In genomic region chr3:39809995-39810595, GRCh38 we compare ENCODE assay signal across 8 cellular contexts. TPM values are rescaled to one million over a fixed set of nuclear protein-coding genes. Genes with fewer than 3 reads are reported as not detected.
DNase-seq lines count a peak whose midpoint lies in the region; ATAC-seq and TF ChIP-seq lines count a peak whose summit lies in the region.

No MANE protein-coding gene starts in this region.

- H3K4me1 ChIP-seq in A673 (ENCODE audit: insufficient read depth, low read length, poor library complexity, severe bottlenecking) (no peaks in the 10 kb centered on the region), iPS-18a (ENCODE audit: control insufficient read depth, low read depth, low read length) (peaks cover 5% of the 10 kb centered on the region), smooth muscle cell (ENCODE audit: low read depth) (peaks cover 9% of the 10 kb centered on the region)

- no peaks in the 10 kb centered on the region for H4K20me1 ChIP-seq in smooth muscle cell (ENCODE audit: low read depth)

- H3K27me3 Mint-ChIP-seq in activated T-helper 1 cell treated with anti-CD3 and anti-CD28 coated beads, Interleukin-12 subunit alpha, Interleukin-12 subunit beta, Interleukin-2, Interleukin-4 antibody, amounts not matched to agents 30 ng/mL and 10 ng/mL and 1 ng/mL, durations not matched to agents 14 hours and 24 hours and 36 hours (ENCODE audit: insufficient read depth) = peaks cover 58% of the 10 kb centered on the region

- H3K27me3 ChIP-seq in A673 (replicated peaks; ENCODE audit: insufficient read depth, low read depth, low read length, poor library complexity) (peaks cover 45% of the 10 kb centered on the region), iPS-18a (ENCODE audit: control insufficient read depth, insufficient read depth, low read length) (peaks cover 60% of the 10 kb centered on the region), smooth muscle cell (ENCODE audit: low read depth) (peaks cover 98% of the 10 kb centered on the region)

- H3K27ac ChIP-seq in A673 (ENCODE audit: low read depth, low read length, poor library complexity, severe bottlenecking) (no peak overlapping the region), iPS-18a (ENCODE audit: low read length) (no peak overlapping the region), smooth muscle cell (ENCODE audit: low read depth) (no peak overlapping the region)

- no peaks in the 10 kb centered on the region for H3K9me3 Mint-ChIP-seq in activated T-helper 1 cell treated with anti-CD3 and anti-CD28 coated beads, Interleukin-12 subunit alpha, Interleukin-12 subunit beta, Interleukin-2, Interleukin-4 antibody, amounts not matched to agents 30 ng/mL and 10 ng/mL and 1 ng/mL, durations not matched to agents 14 hours and 24 hours and 36 hours

- H3K4me3 Mint-ChIP-seq in activated T-helper 1 cell treated with anti-CD3 and anti-CD28 coated beads, Interleukin-12 subunit alpha, Interleukin-12 subunit beta, Interleukin-2, Interleukin-4 antibody, amounts not matched to agents 30 ng/mL and 10 ng/mL and 1 ng/mL, durations not matched to agents 14 hours and 24 hours and 36 hours = peak overlapping the region; percentile 57

- H3K4me3 ChIP-seq in A673 (ENCODE audit: low read depth, low read length, poor library complexity, severe bottlenecking) (peak overlapping the region; percentile 28), iPS-18a (ENCODE audit: low read length) (peak overlapping the region; percentile 57), smooth muscle cell (peak overlapping the region; percentile 47)

- intact Hi-C loops in A673 (cut with micrococcal nuclease; ENCODE audit: unreplicated experiment) = loop anchor here (5.0 kb wide), 1 partner anchor 182 kb away; no protein-coding TSS in a partner anchor
- intact Hi-C loops in activated T-helper 1 cell treated with anti-CD3 and anti-CD28 coated beads, Interleukin-12 subunit alpha, Interleukin-12 subunit beta, Interleukin-2, Interleukin-4 antibody, amounts not matched to agents 30 ng/mL and 10 ng/mL and 1 ng/mL, durations not matched to agents 14 hours and 24 hours and 36 hours (cut with micrococcal nuclease) = no loop called here

- no peaks in the 10 kb centered on the region for H3F3A ChIP-seq in smooth muscle cell (ENCODE audit: low read depth)

- H3K36me3 ChIP-seq in A673 (ENCODE audit: insufficient read depth, low read length, poor library complexity, severe bottlenecking) = no peaks in the 10 kb centered on the region
- no peaks in the 10 kb centered on the region for H3K36me3 ChIP-seq in iPS-18a (ENCODE audit: control insufficient read depth, low read depth, low read length)
- H3K36me3 ChIP-seq in smooth muscle cell (ENCODE audit: low read depth) = no peaks in the 10 kb centered on the region

- H3K9me3 ChIP-seq in A673 (ENCODE audit: low read depth, low read length, poor library complexity, severe bottlenecking) (no peaks in the 10 kb centered on the region), iPS-18a (ENCODE audit: control insufficient read depth, low read depth, low read length) (no peaks in the 10 kb centered on the region), smooth muscle cell (replicated peaks; ENCODE audit: low read depth) (no peaks in the 10 kb centered on the region)

- no peaks in the 10 kb centered on the region for H3K36me3 Mint-ChIP-seq in activated T-helper 1 cell treated with anti-CD3 and anti-CD28 coated beads, Interleukin-12 subunit alpha, Interleukin-12 subunit beta, Interleukin-2, Interleukin-4 antibody, amounts not matched to agents 30 ng/mL and 10 ng/mL and 1 ng/mL, durations not matched to agents 14 hours and 24 hours and 36 hours (ENCODE audit: low read depth)

- DNase-seq in A673 (ENCODE audit: low spot score) (no peak), smooth muscle cell (lab: John Stamatoyannopoulos, UW; ENCODE audit: unreplicated experiment) (no peak), NCI-H1105 (lab: John Stamatoyannopoulos, UW) (no peak), SKM-1 (lab: John Stamatoyannopoulos, UW; ENCODE audit: unreplicated experiment) (no peak)
- DNase-seq in activated T-helper 1 cell treated with anti-CD3 and anti-CD28 coated beads, Interleukin-12 subunit alpha, Interleukin-12 subunit beta, Interleukin-2, Interleukin-4 antibody, amounts not matched to agents 30 ng/mL and 10 ng/mL and 1 ng/mL, durations not matched to agents 14 hours and 24 hours and 36 hours (ENCODE audit: low spot score) = no peak

- H2AFZ ChIP-seq in smooth muscle cell (ENCODE audit: low read depth) = no peak overlapping the region

- H3K9ac ChIP-seq in iPS-18a (ENCODE audit: low read length) = peak overlapping the region; percentile 1
- no peak overlapping the region for H3K9ac ChIP-seq in smooth muscle cell (ENCODE audit: low read depth)

- peak overlapping the region; percentile 88 for H3K4me2 ChIP-seq in smooth muscle cell

- H3K27ac Mint-ChIP-seq in activated T-helper 1 cell treated with anti-CD3 and anti-CD28 coated beads, Interleukin-12 subunit alpha, Interleukin-12 subunit beta, Interleukin-2, Interleukin-4 antibody, amounts not matched to agents 30 ng/mL and 10 ng/mL and 1 ng/mL, durations not matched to agents 14 hours and 24 hours and 36 hours = no peak overlapping the region

- no peaks in the 10 kb centered on the region for H3K79me2 ChIP-seq in smooth muscle cell (ENCODE audit: low read depth)

- H3K4me1 Mint-ChIP-seq in activated T-helper 1 cell treated with anti-CD3 and anti-CD28 coated beads, Interleukin-12 subunit alpha, Interleukin-12 subunit beta, Interleukin-2, Interleukin-4 antibody, amounts not matched to agents 30 ng/mL and 10 ng/mL and 1 ng/mL, durations not matched to agents 14 hours and 24 hours and 36 hours (ENCODE audit: low read depth) = peaks cover 5% of the 10 kb centered on the region

- BruUV-seq in A673 (replicated peaks; lab: Mats Ljungman, UMichigan) = no TSS peak

- 3% methylated on average over 48 of the region's 48 CpGs for WGBS in smooth muscle cell (ENCODE audit: low lambda C conversion rate)

- CTCF ChIA-PET in A673 (lab: Charles Lee) = no interaction called here

- TF ChIP-seq CTCF in A673 (conservative IDR thresholded peaks at IDR 0.05; ENCODE audit: low read depth, low read length) (no peak), smooth muscle cell (IDR thresholded peaks at IDR 0.05; ENCODE audit: borderline replicate concordance, insufficient read depth, poor library complexity, severe bottlenecking) (no peak)

- POLR2A ChIA-PET in A673 (lab: Charles Lee; ENCODE audit: low non-redundant PET) = no interaction called here

- ATAC-seq in GM21360 (IDR thresholded peaks at IDR 0.05; ENCODE audit: unreplicated experiment) = peak; percentile 4
- ATAC-seq in GM18519 (IDR thresholded peaks at IDR 0.05; ENCODE audit: low FRiP score, unreplicated experiment) = no peak

RNA-seq across cellular contexts. Expression of gene MYRIP, which starts 0.7 kb away (rescaled TPM):
- not detected in 2 replicates for total RNA-seq in A673 (2021)
- not detected in 2 replicates for total RNA-seq in activated T-helper 1 cell treated with anti-CD3 and anti-CD28 coated beads, Interleukin-12 subunit alpha, Interleukin-12 subunit beta, Interleukin-2, Interleukin-4 antibody, amounts not matched to agents 30 ng/mL and 10 ng/mL and 1 ng/mL, durations not matched to agents 14 hours and 24 hours and 36 hours
- total RNA-seq in smooth muscle cell = not detected in 2 replicates
- not detected in 2 replicates for polyA plus RNA-seq in smooth muscle cell
